Comparison of ENCODE assay signal across 1 cellular context in the genomic region with DNA sequence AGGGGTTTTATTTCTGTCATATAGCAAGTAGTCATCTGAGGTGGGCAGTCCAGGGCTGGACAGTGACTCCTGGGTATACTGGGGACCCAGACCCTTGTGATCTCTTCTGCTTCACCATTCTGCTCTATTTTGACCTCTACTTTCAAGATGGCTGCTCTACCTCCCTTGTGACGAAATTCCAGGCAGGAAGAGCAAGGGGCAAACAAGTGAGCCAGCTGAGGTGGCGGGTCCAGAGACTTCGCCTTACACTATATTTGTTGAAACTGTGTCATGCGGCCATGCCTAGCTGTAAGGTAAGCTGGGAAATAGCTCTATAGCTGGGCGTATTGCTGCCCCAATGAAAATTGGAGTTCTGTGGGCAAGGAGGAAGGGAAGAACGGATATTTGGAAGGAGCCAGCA.
TF ChIP-seq lines count a peak whose summit lies in the region.

No MANE protein-coding gene starts in this region.

TF ChIP-seq in HEK293, 187 proteins besides CTCF, POLR2A, EP300 and RAD21 (continued from another document):
- TF ChIP-seq, protein P1, sequence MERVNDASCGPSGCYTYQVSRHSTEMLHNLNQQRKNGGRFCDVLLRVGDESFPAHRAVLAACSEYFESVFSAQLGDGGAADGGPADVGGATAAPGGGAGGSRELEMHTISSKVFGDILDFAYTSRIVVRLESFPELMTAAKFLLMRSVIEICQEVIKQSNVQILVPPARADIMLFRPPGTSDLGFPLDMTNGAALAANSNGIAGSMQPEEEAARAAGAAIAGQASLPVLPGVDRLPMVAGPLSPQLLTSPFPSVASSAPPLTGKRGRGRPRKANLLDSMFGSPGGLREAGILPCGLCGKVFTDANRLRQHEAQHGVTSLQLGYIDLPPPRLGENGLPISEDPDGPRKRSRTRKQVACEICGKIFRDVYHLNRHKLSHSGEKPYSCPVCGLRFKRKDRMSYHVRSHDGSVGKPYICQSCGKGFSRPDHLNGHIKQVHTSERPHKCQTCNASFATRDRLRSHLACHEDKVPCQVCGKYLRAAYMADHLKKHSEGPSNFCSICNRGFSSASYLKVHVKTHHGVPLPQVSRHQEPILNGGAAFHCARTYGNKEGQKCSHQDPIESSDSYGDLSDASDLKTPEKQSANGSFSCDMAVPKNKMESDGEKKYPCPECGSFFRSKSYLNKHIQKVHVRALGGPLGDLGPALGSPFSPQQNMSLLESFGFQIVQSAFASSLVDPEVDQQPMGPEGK (tag by site-specific recombination; IDR thresholded peaks at IDR 0.05), result no peak
- TF ChIP-seq, protein P2, sequence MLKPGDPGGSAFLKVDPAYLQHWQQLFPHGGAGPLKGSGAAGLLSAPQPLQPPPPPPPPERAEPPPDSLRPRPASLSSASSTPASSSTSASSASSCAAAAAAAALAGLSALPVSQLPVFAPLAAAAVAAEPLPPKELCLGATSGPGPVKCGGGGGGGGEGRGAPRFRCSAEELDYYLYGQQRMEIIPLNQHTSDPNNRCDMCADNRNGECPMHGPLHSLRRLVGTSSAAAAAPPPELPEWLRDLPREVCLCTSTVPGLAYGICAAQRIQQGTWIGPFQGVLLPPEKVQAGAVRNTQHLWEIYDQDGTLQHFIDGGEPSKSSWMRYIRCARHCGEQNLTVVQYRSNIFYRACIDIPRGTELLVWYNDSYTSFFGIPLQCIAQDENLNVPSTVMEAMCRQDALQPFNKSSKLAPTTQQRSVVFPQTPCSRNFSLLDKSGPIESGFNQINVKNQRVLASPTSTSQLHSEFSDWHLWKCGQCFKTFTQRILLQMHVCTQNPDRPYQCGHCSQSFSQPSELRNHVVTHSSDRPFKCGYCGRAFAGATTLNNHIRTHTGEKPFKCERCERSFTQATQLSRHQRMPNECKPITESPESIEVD (tag by site-specific recombination; IDR thresholded peaks at IDR 0.05), result no peak
- TF ChIP-seq ZNF623 (tag by site-specific recombination; IDR thresholded peaks at IDR 0.05) (no peak), ZNF24 (tag by site-specific recombination; IDR thresholded peaks at IDR 0.05) (no peak), ZNF621 (tag by site-specific recombination; IDR thresholded peaks at IDR 0.05) (no peak)
- TF ChIP-seq, protein P3, sequence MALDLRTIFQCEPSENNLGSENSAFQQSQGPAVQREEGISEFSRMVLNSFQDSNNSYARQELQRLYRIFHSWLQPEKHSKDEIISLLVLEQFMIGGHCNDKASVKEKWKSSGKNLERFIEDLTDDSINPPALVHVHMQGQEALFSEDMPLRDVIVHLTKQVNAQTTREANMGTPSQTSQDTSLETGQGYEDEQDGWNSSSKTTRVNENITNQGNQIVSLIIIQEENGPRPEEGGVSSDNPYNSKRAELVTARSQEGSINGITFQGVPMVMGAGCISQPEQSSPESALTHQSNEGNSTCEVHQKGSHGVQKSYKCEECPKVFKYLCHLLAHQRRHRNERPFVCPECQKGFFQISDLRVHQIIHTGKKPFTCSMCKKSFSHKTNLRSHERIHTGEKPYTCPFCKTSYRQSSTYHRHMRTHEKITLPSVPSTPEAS (tag by site-specific recombination; IDR thresholded peaks at IDR 0.05), result no peak
TF ChIP-seq in HEK293: peak in this region for 0.
